ENCODE assay signal across 11 cellular contexts in genomic region chr3:177463863-177464262, GRCh38.
DNase-seq lines count a peak whose midpoint lies in the region; TF ChIP-seq lines count a peak whose summit lies in the region.
"Had no signal": no experiment of that assay in that cellular context is flagged by ENCODE, and none has a peak within 500 bp of the region (broad histone marks: within the 10 kb centered on the region; RNA-seq: fewer than 3 reads in every experiment).

No MANE protein-coding gene starts in this region.

- no peak overlapping the region for H3K27ac Mint-ChIP-seq in activated T-helper 1 cell treated with anti-CD3 and anti-CD28 coated beads, Interleukin-12 subunit alpha, Interleukin-12 subunit beta, Interleukin-2, Interleukin-4 antibody, amounts not matched to agents 30 ng/mL and 10 ng/mL and 1 ng/mL, durations not matched to agents 14 hours and 24 hours and 36 hours
- H3K27ac Mint-ChIP-seq in glutamatergic neuron (ENCODE audit: unreplicated experiment) = no peak overlapping the region
- H3K27ac Mint-ChIP-seq: activated T-cell treated with anti-CD3 and anti-CD28 coated beads, Interleukin-2, amount 50 U/mL, for 24 hours; progenitor cell of endocrine pancreas had no signal

- intact Hi-C loops in activated T-helper 1 cell treated with anti-CD3 and anti-CD28 coated beads, Interleukin-12 subunit alpha, Interleukin-12 subunit beta, Interleukin-2, Interleukin-4 antibody, amounts not matched to agents 30 ng/mL and 10 ng/mL and 1 ng/mL, durations not matched to agents 14 hours and 24 hours and 36 hours (cut with micrococcal nuclease) = no loop called here

- H3K4me3 Mint-ChIP-seq in activated T-helper 1 cell treated with anti-CD3 and anti-CD28 coated beads, Interleukin-12 subunit alpha, Interleukin-12 subunit beta, Interleukin-2, Interleukin-4 antibody, amounts not matched to agents 30 ng/mL and 10 ng/mL and 1 ng/mL, durations not matched to agents 14 hours and 24 hours and 36 hours = no peak overlapping the region
- no peak overlapping the region for H3K4me3 Mint-ChIP-seq in glutamatergic neuron (ENCODE audit: unreplicated experiment)
- H3K4me3 Mint-ChIP-seq: activated T-cell treated with anti-CD3 and anti-CD28 coated beads, Interleukin-2, amount 50 U/mL, for 24 hours had no signal

- H3K36me3 Mint-ChIP-seq in activated T-helper 1 cell treated with anti-CD3 and anti-CD28 coated beads, Interleukin-12 subunit alpha, Interleukin-12 subunit beta, Interleukin-2, Interleukin-4 antibody, amounts not matched to agents 30 ng/mL and 10 ng/mL and 1 ng/mL, durations not matched to agents 14 hours and 24 hours and 36 hours (ENCODE audit: low read depth) = no peaks in the 10 kb centered on the region
- H3K36me3 Mint-ChIP-seq in glutamatergic neuron (ENCODE audit: unreplicated experiment) = no peaks in the 10 kb centered on the region

- H3K36me3 ChIP-seq in H7 (replicated peaks; ENCODE audit: control insufficient read depth, insufficient read depth, low read length) = no peaks in the 10 kb centered on the region

- no peaks in the 10 kb centered on the region for H3K4me1 Mint-ChIP-seq in activated T-helper 1 cell treated with anti-CD3 and anti-CD28 coated beads, Interleukin-12 subunit alpha, Interleukin-12 subunit beta, Interleukin-2, Interleukin-4 antibody, amounts not matched to agents 30 ng/mL and 10 ng/mL and 1 ng/mL, durations not matched to agents 14 hours and 24 hours and 36 hours (ENCODE audit: low read depth)
- H3K4me1 Mint-ChIP-seq in glutamatergic neuron (ENCODE audit: low read depth, unreplicated experiment) = peaks cover 4% of the 10 kb centered on the region

- peak; percentile 4 for DNase-seq in H7
- peak; percentile 39 for DNase-seq in amniotic stem cell (lab: John Stamatoyannopoulos, UW)
- peak; percentile 32 for DNase-seq in iPS-NIHi7 (ENCODE audit: extremely low spot score)
- peak; percentile 38 for DNase-seq in stromal cell of bone marrow (ENCODE audit: low read depth)
- no peak for DNase-seq in stimulated activated CD4-positive, alpha-beta T cell treated with anti-CD3 and anti-CD28 coated beads, Interleukin-2, amount 100 ng/mL, for 24 hours
- DNase-seq in NCI-H510A (lab: John Stamatoyannopoulos, UW) = no peak
- DNase-seq in activated T-helper 1 cell treated with anti-CD3 and anti-CD28 coated beads, Interleukin-12 subunit alpha, Interleukin-12 subunit beta, Interleukin-2, Interleukin-4 antibody, amounts not matched to agents 30 ng/mL and 10 ng/mL and 1 ng/mL, durations not matched to agents 14 hours and 24 hours and 36 hours (ENCODE audit: low spot score) = no peak
- no peak for DNase-seq in glutamatergic neuron
- DNase-seq: activated T-cell treated with anti-CD3 and anti-CD28 coated beads, Interleukin-2, amount 50 U/mL, for 24 hours; Caco-2 had no signal

- no peak overlapping the region for H3K4me3 ChIP-seq in H7 (ENCODE audit: insufficient read depth, low read depth, low read length)

- TF ChIP-seq CTCF in glutamatergic neuron (IDR thresholded peaks at IDR 0.05; ENCODE audit: partially characterized antibody, unreplicated experiment) = no peak

- H3K9me3 Mint-ChIP-seq in activated T-helper 1 cell treated with anti-CD3 and anti-CD28 coated beads, Interleukin-12 subunit alpha, Interleukin-12 subunit beta, Interleukin-2, Interleukin-4 antibody, amounts not matched to agents 30 ng/mL and 10 ng/mL and 1 ng/mL, durations not matched to agents 14 hours and 24 hours and 36 hours = peaks cover 1% of the 10 kb centered on the region
- H3K9me3 Mint-ChIP-seq in glutamatergic neuron (ENCODE audit: unreplicated experiment) = no peaks in the 10 kb centered on the region
- H3K9me3 Mint-ChIP-seq: activated T-cell treated with anti-CD3 and anti-CD28 coated beads, Interleukin-2, amount 50 U/mL, for 24 hours had no signal

- no peaks in the 10 kb centered on the region for H3K27me3 Mint-ChIP-seq in activated T-helper 1 cell treated with anti-CD3 and anti-CD28 coated beads, Interleukin-12 subunit alpha, Interleukin-12 subunit beta, Interleukin-2, Interleukin-4 antibody, amounts not matched to agents 30 ng/mL and 10 ng/mL and 1 ng/mL, durations not matched to agents 14 hours and 24 hours and 36 hours (ENCODE audit: insufficient read depth)
- H3K27me3 Mint-ChIP-seq in glutamatergic neuron (ENCODE audit: unreplicated experiment) = no peaks in the 10 kb centered on the region
- H3K27me3 Mint-ChIP-seq: activated T-cell treated with anti-CD3 and anti-CD28 coated beads, Interleukin-2, amount 50 U/mL, for 24 hours; progenitor cell of endocrine pancreas had no signal

- no peaks in the 10 kb centered on the region for H3K27me3 ChIP-seq in H7 (ENCODE audit: control insufficient read depth, insufficient read depth, low read length)

Comparison
In these comparisons a context has a peak if more than half of its experiments do, and no peak if none do; other contexts are left out.
1. DNase-seq: peak in H7 (single experiment), amniotic stem cell (single experiment), iPS-NIHi7 (single experiment) and stromal cell of bone marrow (single experiment); none in stimulated activated CD4-positive, alpha-beta T cell treated with anti-CD3 and anti-CD28 coated beads, Interleukin-2, amount 100 ng/mL, for 24 hours (0 of 2), NCI-H510A (single experiment), activated T-helper 1 cell treated with anti-CD3 and anti-CD28 coated beads, Interleukin-12 subunit alpha, Interleukin-12 subunit beta, Interleukin-2, Interleukin-4 antibody, amounts not matched to agents 30 ng/mL and 10 ng/mL and 1 ng/mL, durations not matched to agents 14 hours and 24 hours and 36 hours (single experiment) and glutamatergic neuron (single experiment).